In the genomic region with DNA sequence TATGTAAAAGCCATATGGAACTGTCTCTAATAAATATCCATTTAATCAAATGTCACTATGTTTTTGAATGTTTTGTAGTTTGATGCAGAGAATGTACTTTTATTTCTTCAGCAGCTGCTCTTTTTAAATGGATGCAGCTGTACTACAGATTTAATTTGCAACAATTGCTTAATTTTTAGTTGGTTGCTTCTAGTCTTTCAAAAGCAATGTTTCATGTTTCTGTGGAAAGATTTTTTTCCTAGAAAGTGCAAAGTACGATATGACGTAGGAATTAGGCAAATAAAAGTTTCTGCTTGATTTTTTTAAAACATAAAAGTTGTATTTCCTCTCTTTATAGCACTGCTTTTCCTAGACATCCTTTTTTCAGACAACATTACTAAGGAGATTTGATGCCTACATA, we compare ENCODE assay signal across 1 cellular context.
TF ChIP-seq lines count a peak whose summit lies in the region.

No MANE protein-coding gene starts in this region.

TF ChIP-seq in liver, 16 proteins besides CTCF, POLR2A, EP300 and RAD21:
- TF ChIP-seq HNF4A (conservative IDR thresholded peaks at IDR 0.05): peak; percentile 53
- no peak for TF ChIP-seq YY1 (IDR thresholded peaks at IDR 0.05)
